25 cellular contexts compared by ENCODE assay signal in the genomic region with DNA sequence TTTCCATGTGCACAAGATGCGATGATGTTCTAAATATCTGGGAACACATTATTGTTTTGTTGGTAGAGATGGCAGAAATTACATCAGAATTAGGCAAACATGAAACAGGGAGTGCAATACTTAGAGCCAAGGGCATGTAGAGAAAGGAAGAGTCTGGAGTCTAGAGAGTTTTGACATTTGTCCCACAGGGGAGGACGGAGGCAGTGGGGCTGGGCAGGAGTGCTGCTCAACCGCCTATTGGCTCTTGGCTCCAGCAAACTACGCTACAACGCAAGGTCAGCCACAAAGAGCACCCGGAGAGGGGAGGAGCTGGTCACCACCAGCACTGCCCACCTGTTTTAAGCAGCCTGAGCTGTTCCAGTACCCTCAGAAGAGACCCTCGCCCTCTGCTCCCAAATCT.
A peak's percentile ranks its signal among the peaks of the same experiment; 100 is the strongest.
DNase-seq lines count a peak whose midpoint lies in the region; ATAC-seq, FAIRE-seq and TF ChIP-seq lines count a peak whose summit lies in the region.
"Had no signal": no experiment of that assay in that cellular context is flagged by ENCODE, and none has a peak within 500 bp of the region (broad histone marks: within the 10 kb centered on the region; RNA-seq: fewer than 3 reads in every experiment).

No MANE protein-coding gene starts in this region.

- no peaks in the 10 kb centered on the region for H3K9me3 ChIP-seq in H1 (ENCODE audit: insufficient read depth in 2 of 2, low read depth in 1 of 2, low read length in 1 of 2)
- H3K9me3 ChIP-seq in mesenchymal stem cell (ENCODE audit: control insufficient read depth, low read length): no peaks in the 10 kb centered on the region
- H3K9me3 ChIP-seq in thyroid gland: no peaks in the 10 kb centered on the region
- H3K9me3 ChIP-seq in Caco-2: no peaks in the 10 kb centered on the region

- H2AFZ ChIP-seq in H1 (ENCODE audit: low read length) (no peak overlapping the region), mesenchymal stem cell (ENCODE audit: low read depth, low read length) (no peak overlapping the region)

- intact Hi-C loops in thyroid gland (cut with DNase I) (loop anchor here (10.0 kb wide), 1 partner anchor 102 kb away; no protein-coding TSS in a partner anchor), Caco-2 (cut with micrococcal nuclease; ENCODE audit: unreplicated experiment) (loop anchor here (5.0 kb wide), 2 partner anchors 59 to 79 kb away; no protein-coding TSS in a partner anchor)

- H3K36me3 Mint-ChIP-seq in Caco-2 (ENCODE audit: insufficient read depth, unreplicated experiment): peaks cover 29% of the 10 kb centered on the region

- H4K8ac ChIP-seq in H1 (ENCODE audit: extremely low read depth, insufficient read depth, low read length): no peak overlapping the region
- H4K8ac ChIP-seq in mesenchymal stem cell (ENCODE audit: low read length): peak overlapping the region; percentile 93

- H3K4me3 Mint-ChIP-seq in Caco-2 (ENCODE audit: unreplicated experiment): no peak overlapping the region
- H3K4me3 Mint-ChIP-seq: B cell; CD14-positive monocyte; CD8-positive, alpha-beta memory T cell had no signal

- H3K27me3 Mint-ChIP-seq in Caco-2 (ENCODE audit: insufficient read depth, unreplicated experiment): no peaks in the 10 kb centered on the region
- H3K27me3 Mint-ChIP-seq: B cell; CD8-positive, alpha-beta memory T cell had no signal

- H3K9me3 Mint-ChIP-seq in Caco-2 (ENCODE audit: unreplicated experiment): no peaks in the 10 kb centered on the region
- H3K9me3 Mint-ChIP-seq: CD8-positive, alpha-beta memory T cell had no signal

- H3K79me1 ChIP-seq in H1 (ENCODE audit: low read depth, low read length) (no peaks in the 10 kb centered on the region), mesenchymal stem cell (replicated peaks; ENCODE audit: low read length, poor library complexity, severe bottlenecking) (peaks cover 35% of the 10 kb centered on the region)

- ATAC-seq in HG03460 (IDR thresholded peaks at IDR 0.05; ENCODE audit: unreplicated experiment): no peak
- ATAC-seq: HCT116 had no signal

- H3K27ac ChIP-seq in C4-2B (peak overlapping the region; percentile 54), H1 (ENCODE audit: low read depth, low read length) (no peak overlapping the region), mesenchymal stem cell (ENCODE audit: low read length, poor library complexity, severe bottlenecking) (no peak overlapping the region), thyroid gland (peak overlapping the region; percentile 80 to 85 (median 81))
- H3K27ac ChIP-seq: HL-60, RWPE1 had no signal

- H2BK20ac ChIP-seq in H1 (ENCODE audit: low read length): no peak overlapping the region

- H3K14ac ChIP-seq in H1 (ENCODE audit: insufficient read length) (no peak overlapping the region), mesenchymal stem cell (ENCODE audit: low read length in 2 of 2) (peak overlapping the region in 1 of 2 experiments; percentile 38)

- no peak for TF ChIP-seq RAD21 in H1 (IDR thresholded peaks at IDR 0.05 in 1 of 2, conservative IDR thresholded peaks at IDR 0.05 in 1 of 2; ENCODE audit: low read depth in 2 of 2, low read length in 2 of 2)

- H2BK120ac ChIP-seq in H1 (replicated peaks; ENCODE audit: low read depth, low read length): no peak overlapping the region
- peak overlapping the region; percentile 46 for H2BK120ac ChIP-seq in mesenchymal stem cell (ENCODE audit: low read depth, low read length)

- H3K18ac ChIP-seq in H1 (ENCODE audit: extremely low read depth, low read length) (no peak overlapping the region), mesenchymal stem cell (ENCODE audit: low read depth in 1 of 2, low read length in 2 of 2) (peak overlapping the region; percentile 44 to 54)

- H3K4ac ChIP-seq in H1 (replicated peaks; ENCODE audit: insufficient read length, low read depth, low read length) (no peak overlapping the region), mesenchymal stem cell (ENCODE audit: low read depth in 1 of 2, low read length in 2 of 2) (peak overlapping the region; percentile 0 to 75)

- H3K23ac ChIP-seq in H1 (ENCODE audit: insufficient read length) (no peak overlapping the region), mesenchymal stem cell (ENCODE audit: low read length in 2 of 2) (no peak overlapping the region)

- H2AK5ac ChIP-seq in H1 (ENCODE audit: low read depth, low read length): no peak overlapping the region
- H2AK5ac ChIP-seq in mesenchymal stem cell (ENCODE audit: low read length, severe bottlenecking): peak overlapping the region; percentile 27

- 76% methylated on average over 7 of the region's 7 CpGs; no CpG with 5 or more reads in 1 of the 2 experiments for WGBS in H1 (ENCODE audit: extremely low coverage in 1 of 2, insufficient coverage in 1 of 2, insufficient read length in 1 of 2, insufficient replicate concordance in 2 of 2, low coverage in 1 of 2, low lambda C conversion rate in 2 of 2, missing lambda C conversion rate in 1 of 2), 2 experiments
- 81% methylated on average over 7 of the region's 7 CpGs for WGBS in mesenchymal stem cell
- WGBS in thyroid gland, 2 donors: 64 to 85% methylated on average over 6 to 7 of the region's 7 CpGs

- DNase-seq in H1 (ENCODE audit: low read depth in 1 of 2, low spot score in 2 of 2): no peak
- peak; percentile 14 for DNase-seq in mesenchymal stem cell
- DNase-seq in thyroid gland: peak in 1 of 2 donors; percentile 29
- DNase-seq in Caco-2: no peak
- no peak for DNase-seq in KG1 (lab: John Stamatoyannopoulos, UW)
- DNase-seq in activated CD4-positive, alpha-beta T cell treated with anti-CD3 and anti-CD28 coated beads for 48 hours: no peak
- DNase-seq: CD8-positive, alpha-beta memory T cell; DMS153; Kasumi-1; NCI-H1092 treated with DMSO at 0.1 percent for 48 hours; NCI-H1436; NCI-H1930; NCI-H446 treated with DMSO at 0.1 percent for 48 hours; NCI-H69; SHP77 treated with DMSO at 0.1 percent for 48 hours; T-helper 1 cell had no signal

- H3K27me3 ChIP-seq in H1 (replicated peaks in 1 of 4; ENCODE audit: control insufficient read depth in 3 of 4, extremely low read depth in 1 of 4, insufficient read depth in 3 of 4, low read length in 3 of 4) (no peaks in the 10 kb centered on the region), mesenchymal stem cell (ENCODE audit: control insufficient read depth in 1 of 2, insufficient read depth in 1 of 2, low read length in 2 of 2) (no peaks in the 10 kb centered on the region), thyroid gland (no peaks in the 10 kb centered on the region), Caco-2 (replicated peaks; ENCODE audit: control insufficient read depth, insufficient read depth, low read length) (no peaks in the 10 kb centered on the region)

- no peaks in the 10 kb centered on the region for H3K79me2 ChIP-seq in H1 (ENCODE audit: control insufficient read depth in 1 of 2, insufficient read depth in 2 of 2, low read length in 2 of 2)

- H3K4me1 Mint-ChIP-seq in Caco-2 (ENCODE audit: low read depth, unreplicated experiment): no peaks in the 10 kb centered on the region

- no peak overlapping the region for H3K27ac Mint-ChIP-seq in Caco-2 (ENCODE audit: unreplicated experiment)
- H3K27ac Mint-ChIP-seq: B cell; CD8-positive, alpha-beta memory T cell had no signal

- H3K4me2 ChIP-seq in H1 (ENCODE audit: insufficient read depth in 1 of 2, low read depth in 2 of 2, low read length in 2 of 2) (no peak overlapping the region), mesenchymal stem cell (ENCODE audit: low read length, poor library complexity, severe bottlenecking) (no peak overlapping the region)

- no peaks in the 10 kb centered on the region for H3K36me3 ChIP-seq in H1 (ENCODE audit: control insufficient read depth in 2 of 4, insufficient read depth in 4 of 4, low read length in 3 of 4)
- peaks cover 2 to 27% of the 10 kb centered on the region in 2 experiments for H3K36me3 ChIP-seq in mesenchymal stem cell (ENCODE audit: control insufficient read depth in 1 of 2, insufficient read depth in 2 of 2, low read depth in 1 of 2, low read length in 2 of 2)
- no peaks in the 10 kb centered on the region for H3K36me3 ChIP-seq in thyroid gland
- no peaks in the 10 kb centered on the region for H3K36me3 ChIP-seq in Caco-2 (ENCODE audit: control insufficient read depth, insufficient read depth, low read length)

- no TSS peak for BruUV-seq in Caco-2 (replicated peaks; lab: Mats Ljungman, UMichigan)

- H4K5ac ChIP-seq in H1 (ENCODE audit: insufficient read length, low read depth, low read length): no peak overlapping the region

- H3K4me3 ChIP-seq in H1 (ENCODE audit: extremely low read depth in 1 of 4, insufficient read depth in 2 of 4, low read depth in 3 of 4, low read length in 4 of 4) (no peak overlapping the region), mesenchymal stem cell (ENCODE audit: insufficient read depth in 1 of 2, low read depth in 1 of 2, low read length in 2 of 2) (no peak overlapping the region), thyroid gland (replicated peaks in 1 of 3) (no peak overlapping the region), Caco-2 (ENCODE audit: low read depth, low read length) (no peak overlapping the region)

- TF ChIP-seq CTCF in C4-2B (conservative IDR thresholded peaks at IDR 0.05) (no peak), H1 (IDR thresholded peaks at IDR 0.05; ENCODE audit: control extremely low read depth in 1 of 3, insufficient read depth in 1 of 3, low read depth in 1 of 3, low read length in 3 of 3) (no peak), thyroid gland (IDR thresholded peaks at IDR 0.05) (no peak), Caco-2 (IDR thresholded peaks at IDR 0.05; ENCODE audit: insufficient read depth in 1 of 2, low read depth in 1 of 2, low read length in 1 of 2, severe bottlenecking in 1 of 2, unreplicated experiment in 1 of 2) (no peak)

- POLR2A ChIA-PET in H1 (lab: Charles Lee; ENCODE audit: partially characterized antibody) (no interaction called here), Caco-2 (lab: Charles Lee) (no interaction called here)

- TF ChIP-seq POLR2A in H1 (IDR thresholded peaks at IDR 0.05; ENCODE audit: control extremely low read depth in 1 of 2, low read depth in 2 of 2, low read length in 2 of 2) (no peak), thyroid gland (IDR thresholded peaks at IDR 0.05) (no peak)

- FAIRE-seq in H1 (lab: Jason Lieb, UNC): no peak
- FAIRE-seq: A204.1, G401.6 had no signal

- H2BK5ac ChIP-seq in H1 (ENCODE audit: low read depth, low read length) (0 out of 2 replicates have a peak overlapping the region, but pooled peaks have one; percentile 41), mesenchymal stem cell (ENCODE audit: low read depth, low read length, poor library complexity, severe bottlenecking) (no peak overlapping the region)

- no peak for TF ChIP-seq EP300 in H1 (IDR thresholded peaks at IDR 0.05; ENCODE audit: borderline replicate concordance in 1 of 2, low read depth in 2 of 2, low read length in 2 of 2)

- H2BK12ac ChIP-seq in H1 (ENCODE audit: low read depth, low read length): no peak overlapping the region
- H2BK12ac ChIP-seq in mesenchymal stem cell (ENCODE audit: low read length in 2 of 2): peak overlapping the region; percentile 33 to 66

- no peak overlapping the region for H2BK15ac ChIP-seq in H1 (ENCODE audit: low read length)
- peak overlapping the region; percentile 23 for H2BK15ac ChIP-seq in mesenchymal stem cell (ENCODE audit: low read depth, poor library complexity, severe bottlenecking)

- CTCF ChIA-PET in H1 (lab: Charles Lee; ENCODE audit: partially characterized antibody): interaction anchor here (0.5 to 10.5 kb wide), 16 partner anchors 9 to 641 kb away, joined by 3 to 336 read pairs (median 11); a partner anchor contains a TSS
- CTCF ChIA-PET in Caco-2 (lab: Charles Lee): interaction anchor here (1.6 to 2.3 kb wide), 5 partner anchors 105 to 211 kb away, joined by 3 to 24 read pairs (median 15); no protein-coding TSS in a partner anchor

- H3K9ac ChIP-seq in H1 (replicated peaks in 1 of 4; ENCODE audit: extremely low read depth in 1 of 4, low read depth in 3 of 4, low read length in 3 of 4) (no peak overlapping the region), mesenchymal stem cell (ENCODE audit: low read length) (no peak overlapping the region)

- H4K20me1 ChIP-seq in H1 (replicated peaks in 1 of 2; ENCODE audit: control insufficient read depth in 1 of 2, insufficient read depth in 2 of 2, low read length in 2 of 2): no peaks in the 10 kb centered on the region

- no peak overlapping the region for H3K56ac ChIP-seq in H1 (replicated peaks; ENCODE audit: insufficient read length, low read depth, low read length)

- H4K91ac ChIP-seq in H1 (replicated peaks; ENCODE audit: insufficient read length, low read length) (no peak overlapping the region), mesenchymal stem cell (ENCODE audit: low read length) (peak overlapping the region; percentile 74)

- H3K4me1 ChIP-seq in H1 (replicated peaks in 1 of 4; ENCODE audit: control insufficient read depth in 3 of 4, insufficient read depth in 4 of 4, low read length in 3 of 4): no peaks in the 10 kb centered on the region; a peak in 2 of 7 replicates
- peaks cover 12% of the 10 kb centered on the region for H3K4me1 ChIP-seq in mesenchymal stem cell (ENCODE audit: control insufficient read depth, insufficient read depth, low read depth, low read length)
- peaks cover 19 to 37% of the 10 kb centered on the region in 2 donors for H3K4me1 ChIP-seq in thyroid gland
- no peaks in the 10 kb centered on the region for H3K4me1 ChIP-seq in Caco-2

- no peaks in the 10 kb centered on the region for H3K23me2 ChIP-seq in H1 (ENCODE audit: low read depth, low read length)

Comparison
In these comparisons a context has a peak if more than half of its experiments do, and no peak if none do; other contexts are left out.
1. H3K27ac ChIP-seq: peak in C4-2B (single experiment) and thyroid gland (3 of 3); none in H1 (single experiment) and mesenchymal stem cell (single experiment).